Comparison of ENCODE assay signal across 9 cellular contexts in genomic region chr1:31753623-31754349, GRCh38. TPM values are rescaled to one million over a fixed set of nuclear protein-coding genes. Genes with fewer than 3 reads are reported as not detected.
A peak's percentile ranks its signal among the peaks of the same experiment; 100 is the strongest.
DNase-seq lines count a peak whose midpoint lies in the region; TF ChIP-seq lines count a peak whose summit lies in the region.
"Had no signal": no experiment of that assay in that cellular context is flagged by ENCODE, and none has a peak within 500 bp of the region (broad histone marks: within the 10 kb centered on the region; RNA-seq: fewer than 3 reads in every experiment).

No MANE protein-coding gene starts in this region.

- POLR2A ChIA-PET in RWPE1 (lab: Yijun Ruan, JAX; ENCODE audit: low non-redundant PET) = no interaction called here
- POLR2A ChIA-PET in HEK293T (lab: Yijun Ruan, JAX) = interaction anchor here (1.6 kb wide), 1 partner anchor 109 kb away, joined by 3 read pairs; the partner anchor contains the start of gene PEF1

- no peak for TF ChIP-seq EP300 in stomach (IDR thresholded peaks at IDR 0.05)

- peak; percentile 71 for DNase-seq in RWPE1 (ENCODE audit: low spot score)
- peak; percentile 81 for DNase-seq in cardiac septum (ENCODE audit: low spot score)
- DNase-seq in stomach = peak; percentile 80
- no peak for DNase-seq in uterus
- DNase-seq in GM19238 (ENCODE audit: insufficient read length, low spot score) = no peak
- no peak for DNase-seq in GF-D8 (lab: John Stamatoyannopoulos, UW)
- no peak for DNase-seq in HEK293T (ENCODE audit: extremely low spot score)
- DNase-seq: activated effector memory CD4-positive, alpha-beta T cell treated with Interleukin-2 at 50 U/mL for 16 hours had no signal

- CTCF ChIA-PET in RWPE1 (lab: Yijun Ruan, JAX) (interaction anchor here (0.6 to 1.4 kb wide), 2 partner anchors 10 to 111 kb away, joined by 7 read pairs; partner anchors contain the start of gene ADGRB2), HEK293T (lab: Yijun Ruan, JAX) (no interaction called here)

- no peak for TF ChIP-seq POLR2A in stomach (IDR thresholded peaks at IDR 0.05)
- no peak for TF ChIP-seq POLR2A in uterus (IDR thresholded peaks at IDR 0.05)

- H3K36me3 ChIP-seq in KOPT-K1 (ENCODE audit: insufficient read depth, low read length) (peaks cover 4% of the 10 kb centered on the region; the same call in 1 of the 2 replicates), stomach (no peaks in the 10 kb centered on the region), uterus (no peaks in the 10 kb centered on the region)

- H3K27ac ChIP-seq in KOPT-K1 (ENCODE audit: low read depth, low read length, poor library complexity, severe bottlenecking) = peak overlapping the region; percentile 69
- peak overlapping the region; percentile 77 for H3K27ac ChIP-seq in RWPE1
- H3K27ac ChIP-seq in stomach = no peak overlapping the region
- H3K27ac ChIP-seq in uterus = no peak overlapping the region

- H3K27me3 ChIP-seq in stomach (peaks cover 0 to 3% (median 0%) of the 10 kb centered on the region in 3 donors), uterus (no peaks in the 10 kb centered on the region)

- TF ChIP-seq CTCF in RWPE1 (conservative IDR thresholded peaks at IDR 0.05; ENCODE audit: low read depth) (no peak), stomach (IDR thresholded peaks at IDR 0.05) (no peak), uterus (IDR thresholded peaks at IDR 0.05) (no peak)

- H3K9me3 ChIP-seq in KOPT-K1 (ENCODE audit: insufficient read depth, low read length, poor library complexity, severe bottlenecking) = no peaks in the 10 kb centered on the region
- H3K9me3 ChIP-seq in stomach = no peaks in the 10 kb centered on the region
- no peaks in the 10 kb centered on the region for H3K9me3 ChIP-seq in uterus

- 46 to 55% (median 52%) methylated on average over 9 to 10 of the region's 10 CpGs for WGBS in stomach, 5 donors

- H3K4me1 ChIP-seq in stomach (peaks cover 8 to 14% (median 12%) of the 10 kb centered on the region in 4 donors), uterus (no peaks in the 10 kb centered on the region)

- H3K4me3 ChIP-seq in stomach = no peak overlapping the region
- no peak overlapping the region for H3K4me3 ChIP-seq in uterus

- intact Hi-C loops in cardiac septum (cut with DNase I) (loop anchor here (2.0 kb wide), 1 partner anchor 53 kb away; no protein-coding TSS in a partner anchor), stomach (cut with DNase I; ENCODE audit: low total_unique reads) (no loop called here), uterus (cut with DNase I; ENCODE audit: low total_unique reads) (no loop called here)

TF ChIP-seq in HEK293T, 16 proteins besides CTCF, POLR2A, EP300 and RAD21:
- no peak for TF ChIP-seq LEF1 (IDR thresholded peaks at IDR 0.05; ENCODE audit: borderline replicate concordance)
- no peak for TF ChIP-seq CTBP1 (IDR thresholded peaks at IDR 0.05; ENCODE audit: borderline replicate concordance)
- no peak for TF ChIP-seq PKNOX1 (IDR thresholded peaks at IDR 0.05)
- TF ChIP-seq FOXM1 (IDR thresholded peaks at IDR 0.05; ENCODE audit: borderline replicate concordance) = no peak
- no peak for TF ChIP-seq HDGF (IDR thresholded peaks at IDR 0.05; ENCODE audit: borderline replicate concordance)
- TF ChIP-seq ELF4 (IDR thresholded peaks at IDR 0.05) = no peak
- no peak for TF ChIP-seq TARDBP (IDR thresholded peaks at IDR 0.05)

RNA-seq across cellular contexts. Expression of gene ADGRB2, which starts 10.4 kb away (rescaled TPM):
- total RNA-seq in cardiac septum (7.7 TPM), stomach (1 to 10 TPM in 4 of 5 donors, not detected in 1; 1.3 to 4.9 (median 2.8) TPM), uterus (10 to 100 TPM in 1 of 4 donors, 1 to 10 TPM in 1, under 1 TPM in 1, not detected in 1; 0.77 to 31.0 (median 3.7) TPM)
- 1 to 10 TPM in 2 of 3 donors, under 1 TPM in 1; 0.61 to 1.9 (median 1.5) TPM for polyA plus RNA-seq in stomach

RNA-seq across cellular contexts. Expression of gene COL16A1, which starts 50.0 kb away (rescaled TPM):
- total RNA-seq in cardiac septum (45.9 TPM), stomach (100 to 1,000 TPM in 3 of 5 donors, 10 to 100 TPM in 2; 64.2 to 127 (median 118) TPM), uterus (100 to 1,000 TPM in 3 of 4 donors, 10 to 100 TPM in 1; 76.5 to 292 (median 177) TPM)
- polyA plus RNA-seq in stomach = 10 to 100 TPM; 19.8 to 27.4 (median 24.7) TPM

Comparison
In these comparisons a context has a peak if more than half of its experiments do, and no peak if none do; other contexts are left out.
1. H3K27ac ChIP-seq: peak in KOPT-K1 (single experiment) and RWPE1 (single experiment); none in stomach (0 of 5) and uterus (0 of 2).
2. DNase-seq: peak in RWPE1 (single experiment), cardiac septum (single experiment) and stomach (single experiment); none in uterus (0 of 2), GM19238 (single experiment), GF-D8 (single experiment) and HEK293T (single experiment).